10 cellular contexts compared by ENCODE assay signal in the genomic region with DNA sequence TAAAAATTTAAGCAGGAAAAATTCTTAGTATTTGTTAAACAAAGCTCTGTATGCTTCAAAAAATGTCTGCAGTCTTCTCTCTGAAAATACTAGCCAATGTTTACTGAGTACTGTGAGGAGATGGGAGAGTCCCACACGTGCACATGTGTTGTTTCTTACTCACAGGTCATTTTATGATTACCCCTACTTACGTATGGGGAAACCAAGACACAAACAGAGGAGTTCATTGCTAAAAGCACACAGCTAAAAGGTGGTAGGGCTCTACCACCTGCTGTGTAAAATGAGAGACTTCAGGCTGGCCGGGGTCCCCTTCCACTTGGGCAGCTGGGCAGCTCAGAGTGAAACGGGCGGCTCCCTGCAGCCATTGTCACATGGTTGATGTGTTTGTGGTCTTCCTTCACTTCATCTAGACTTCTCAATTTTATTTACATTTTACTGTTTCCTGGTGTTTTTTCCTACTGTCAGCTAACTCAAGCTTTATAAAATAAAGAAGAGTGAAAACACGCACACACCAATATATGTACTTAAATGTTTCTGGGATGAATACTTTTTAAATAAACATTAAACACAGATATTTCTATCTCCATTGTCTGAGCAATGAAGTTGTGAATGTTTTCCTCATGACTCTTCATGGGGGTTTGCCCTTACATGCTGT.
DNase-seq lines count a peak whose midpoint lies in the region; ATAC-seq and TF ChIP-seq lines count a peak whose summit lies in the region.
"Had no signal": no experiment of that assay in that cellular context is flagged by ENCODE, and none has a peak within 500 bp of the region (broad histone marks: within the 10 kb centered on the region; RNA-seq: fewer than 3 reads in every experiment).

No MANE protein-coding gene starts in this region.

- ATAC-seq in CD8-positive, alpha-beta T cell = no peak
- ATAC-seq in central memory CD8-positive, alpha-beta T cell (replicated peaks; ENCODE audit: extremely low read depth, poor library complexity, severe bottlenecking) = no peak
- ATAC-seq in psoas muscle (no peak), GM23338 (no peak)
- ATAC-seq: Right ventricle myocardium inferior had no signal

- H3K4me3 ChIP-seq in CD8-positive, alpha-beta T cell (ENCODE audit: low read depth, low read length) = no peak overlapping the region
- H3K4me3 ChIP-seq in Karpas-422 (ENCODE audit: low read length) = no peak overlapping the region
- H3K4me3 ChIP-seq in psoas muscle = no peak overlapping the region
- H3K4me3 ChIP-seq in mesendoderm (ENCODE audit: low read length) = no peak overlapping the region
- H3K4me3 ChIP-seq in GM23338 = no peak overlapping the region

- no peak for TF ChIP-seq CTCF in CD8-positive, alpha-beta T cell (IDR thresholded peaks at IDR 0.05)
- TF ChIP-seq CTCF in psoas muscle (IDR thresholded peaks at IDR 0.05) (no peak), GM23338 (conservative IDR thresholded peaks at IDR 0.05; ENCODE audit: low read depth in 2 of 2) (no peak)

- H2BK5ac ChIP-seq in mesendoderm (ENCODE audit: low read length) = no peak overlapping the region

- no peaks in the 10 kb centered on the region for H3K27me3 Mint-ChIP-seq in CD8-positive, alpha-beta T cell (ENCODE audit: low read depth)
- no peaks in the 10 kb centered on the region for H3K27me3 Mint-ChIP-seq in central memory CD8-positive, alpha-beta T cell
- H3K27me3 Mint-ChIP-seq in GM23338 (ENCODE audit: insufficient read depth, low read depth, poor library complexity) = peaks cover 8% of the 10 kb centered on the region

- H2BK15ac ChIP-seq in mesendoderm (replicated peaks; ENCODE audit: low read depth) = no peak overlapping the region

- H4K5ac ChIP-seq in mesendoderm (ENCODE audit: low read length) = no peak overlapping the region

- H3K9me3 ChIP-seq in CD8-positive, alpha-beta T cell (ENCODE audit: low read length) = no peaks in the 10 kb centered on the region
- H3K9me3 ChIP-seq in Karpas-422 (ENCODE audit: low read length) = no peaks in the 10 kb centered on the region
- H3K9me3 ChIP-seq in psoas muscle = no peaks in the 10 kb centered on the region

- CTCF ChIA-PET in CD8-positive, alpha-beta T cell (lab: Charles Lee) = interaction anchor here (0.7 to 3.4 kb wide), 8 partner anchors 36 to 151 kb away, joined by 3 to 20 read pairs (median 5); no protein-coding TSS in a partner anchor

- H3K4me2 ChIP-seq in Karpas-422 (ENCODE audit: low read depth, low read length, poor library complexity, severe bottlenecking) = no peak overlapping the region
- H3K4me2 ChIP-seq in mesendoderm (ENCODE audit: low read length) = no peak overlapping the region
- H3K4me2 ChIP-seq in GM23338 = no peak overlapping the region

- no peak overlapping the region for H2BK120ac ChIP-seq in mesendoderm (ENCODE audit: low read depth, low read length)

- WGBS in psoas muscle, 3 donors = 75 to 89% (median 85%) methylated on average over 6 of the region's 6 CpGs
- no CpG with 5 or more reads among the region's 6 CpGs for WGBS in mesendoderm (ENCODE audit: extremely low coverage, insufficient coverage, low lambda C conversion rate)

- peak overlapping the region; percentile 39 for H3K4me3 Mint-ChIP-seq in CD8-positive, alpha-beta T cell
- H3K4me3 Mint-ChIP-seq in central memory CD8-positive, alpha-beta T cell = peak overlapping the region; percentile 78
- H3K4me3 Mint-ChIP-seq in GM23338 = no peak overlapping the region
- H3K4me3 Mint-ChIP-seq: nephron had no signal

- H3K4ac ChIP-seq in mesendoderm (ENCODE audit: low read depth, low read length) = no peak overlapping the region

- no peaks in the 10 kb centered on the region for H4K20me1 ChIP-seq in Karpas-422 (ENCODE audit: insufficient read depth, low read depth, low read length)
- H4K20me1 ChIP-seq in GM23338 (replicated peaks; ENCODE audit: insufficient read depth) = no peaks in the 10 kb centered on the region; the same call in 1 of the 2 replicates

- no peaks in the 10 kb centered on the region for H3K9me2 ChIP-seq in Karpas-422 (replicated peaks; ENCODE audit: insufficient read depth, low read length)
- no peaks in the 10 kb centered on the region for H3K9me2 ChIP-seq in GM23338 (ENCODE audit: insufficient read depth)

- H2AK5ac ChIP-seq in mesendoderm (ENCODE audit: low read length) = no peak overlapping the region

- H2AFZ ChIP-seq in Karpas-422 (ENCODE audit: low read length) (no peak overlapping the region), GM23338 (no peak overlapping the region)

- no peaks in the 10 kb centered on the region for H3K9me3 Mint-ChIP-seq in CD8-positive, alpha-beta T cell
- H3K9me3 Mint-ChIP-seq in central memory CD8-positive, alpha-beta T cell = no peaks in the 10 kb centered on the region
- no peaks in the 10 kb centered on the region for H3K9me3 Mint-ChIP-seq in GM23338
- H3K9me3 Mint-ChIP-seq: nephron had no signal

- no peak overlapping the region for H4K8ac ChIP-seq in mesendoderm (ENCODE audit: low read depth, low read length)

- H3K79me2 ChIP-seq in Karpas-422 (ENCODE audit: low read length) (no peaks in the 10 kb centered on the region), mesendoderm (ENCODE audit: control insufficient read depth, insufficient read depth, low read length) (no peaks in the 10 kb centered on the region), GM23338 (replicated peaks; ENCODE audit: insufficient read depth) (no peaks in the 10 kb centered on the region)

- H3K23ac ChIP-seq in mesendoderm (ENCODE audit: low read length) = no peak overlapping the region

- POLR2A ChIA-PET in CD8-positive, alpha-beta T cell (lab: Charles Lee) = interaction anchor here (0.8 to 4.1 kb wide), 7 partner anchors 13 to 79 kb away, joined by 3 to 24 read pairs (median 7); partner anchors contain the start of gene MBP

- no peak for DNase-seq in CD8-positive, alpha-beta T cell
- no peak for DNase-seq in Karpas-422
- no peak for DNase-seq in central memory CD8-positive, alpha-beta T cell (ENCODE audit: low spot score in 2 of 2)
- DNase-seq in psoas muscle = no peak
- no peak for DNase-seq in mesendoderm
- no peak for DNase-seq in GM23338 (ENCODE audit: low spot score)
- DNase-seq in ecto neural progenitor cell (ENCODE audit: low spot score) = no peak
- no peak for DNase-seq in NCI-H1694 treated with DMSO at 0.1 percent for 48 hours (lab: John Stamatoyannopoulos, UW)

- peaks cover 83% of the 10 kb centered on the region for H3K4me1 Mint-ChIP-seq in CD8-positive, alpha-beta T cell (ENCODE audit: low read depth)
- H3K4me1 Mint-ChIP-seq in central memory CD8-positive, alpha-beta T cell = peaks cover 80% of the 10 kb centered on the region
- peaks cover 36% of the 10 kb centered on the region for H3K4me1 Mint-ChIP-seq in GM23338

- H3F3A ChIP-seq in GM23338 (replicated peaks; ENCODE audit: low read depth) = no peaks in the 10 kb centered on the region

- no peaks in the 10 kb centered on the region for H3K79me1 ChIP-seq in mesendoderm (ENCODE audit: low read length)

- H3K36me3 ChIP-seq in CD8-positive, alpha-beta T cell (ENCODE audit: insufficient read depth, low read length) = no peaks in the 10 kb centered on the region
- H3K36me3 ChIP-seq in Karpas-422 (ENCODE audit: insufficient read depth, low read length) (peaks cover 10% of the 10 kb centered on the region), psoas muscle (ENCODE audit: insufficient read depth in 1 of 2, low read depth in 1 of 2) (peaks cover 0 to 23% of the 10 kb centered on the region in 2 donors), mesendoderm (ENCODE audit: control insufficient read depth, insufficient read depth, low read length) (no peaks in the 10 kb centered on the region), GM23338 (ENCODE audit: insufficient read depth) (no peaks in the 10 kb centered on the region)

- H3K36me3 Mint-ChIP-seq in CD8-positive, alpha-beta T cell = peaks cover 41% of the 10 kb centered on the region
- peaks cover 49% of the 10 kb centered on the region for H3K36me3 Mint-ChIP-seq in central memory CD8-positive, alpha-beta T cell (ENCODE audit: insufficient read depth)
- H3K36me3 Mint-ChIP-seq in GM23338 (ENCODE audit: low read depth) = peaks cover 11% of the 10 kb centered on the region

- no peak overlapping the region for H3K18ac ChIP-seq in mesendoderm (ENCODE audit: low read length)

- H3K56ac ChIP-seq in mesendoderm (ENCODE audit: low read length) = no peak overlapping the region

- H3K27me3 ChIP-seq in CD8-positive, alpha-beta T cell (ENCODE audit: insufficient read depth, low read length) = no peaks in the 10 kb centered on the region
- H3K27me3 ChIP-seq in Karpas-422 (ENCODE audit: low read length) (no peaks in the 10 kb centered on the region), psoas muscle (ENCODE audit: insufficient read depth in 3 of 3, low read length in 2 of 3) (no peaks in the 10 kb centered on the region), mesendoderm (ENCODE audit: insufficient read depth, low read length, poor library complexity) (no peaks in the 10 kb centered on the region), GM23338 (ENCODE audit: insufficient read depth) (no peaks in the 10 kb centered on the region)

- H3K4me1 ChIP-seq in CD8-positive, alpha-beta T cell (ENCODE audit: insufficient read depth, low read length) = peaks cover 80% of the 10 kb centered on the region
- H3K4me1 ChIP-seq in Karpas-422 (ENCODE audit: low read length) (peaks cover 54% of the 10 kb centered on the region), psoas muscle (peaks cover 37% of the 10 kb centered on the region), mesendoderm (ENCODE audit: control insufficient read depth, low read depth, low read length) (peaks cover 9% of the 10 kb centered on the region), GM23338 (ENCODE audit: insufficient read depth) (0 out of 2 replicates have a peak, but pooled peaks cover 10% of the 10 kb centered on the region)

- peak overlapping the region; percentile 99 for H3K27ac Mint-ChIP-seq in CD8-positive, alpha-beta T cell
- peak overlapping the region; percentile 99 for H3K27ac Mint-ChIP-seq in central memory CD8-positive, alpha-beta T cell (ENCODE audit: low read depth)
- no peak overlapping the region for H3K27ac Mint-ChIP-seq in GM23338

- intact Hi-C loops in CD8-positive, alpha-beta T cell (cut with DNase I, micrococcal nuclease) = loop anchor here (5.0 to 10.0 kb wide), 2 partner anchors 567 to 1849 kb away; partner anchors contain the start of genes TSHZ1 (in 1 of the 2) and ZNF516 (in 1 of the 2)
- intact Hi-C loops in psoas muscle (cut with DNase I) = loop anchor here in 1 of 2 donors (2.0 to 5.0 kb wide), 3 partner anchors 63 to 151 kb away; no protein-coding TSS in a partner anchor

- H3K9ac ChIP-seq in Karpas-422 (ENCODE audit: low read length) (no peak overlapping the region), mesendoderm (ENCODE audit: low read length) (no peak overlapping the region)

- peak overlapping the region; percentile 80 for H3K27ac ChIP-seq in CD8-positive, alpha-beta T cell (ENCODE audit: low read depth, low read length)
- H3K27ac ChIP-seq in Karpas-422 (ENCODE audit: low read length) (peak overlapping the region; percentile 53), psoas muscle (peak overlapping the region; percentile 74), mesendoderm (ENCODE audit: low read depth, low read length) (no peak overlapping the region), GM23338 (ENCODE audit: low read depth) (no peak overlapping the region)

Comparison
In these comparisons a context has a peak if more than half of its experiments do, and no peak if none do; other contexts are left out.
1. H3K27ac ChIP-seq: peak in CD8-positive, alpha-beta T cell (single experiment), Karpas-422 (single experiment) and psoas muscle (single experiment); none in mesendoderm (single experiment) and GM23338 (single experiment).